1 cellular context compared by ENCODE assay signal in the genomic region with DNA sequence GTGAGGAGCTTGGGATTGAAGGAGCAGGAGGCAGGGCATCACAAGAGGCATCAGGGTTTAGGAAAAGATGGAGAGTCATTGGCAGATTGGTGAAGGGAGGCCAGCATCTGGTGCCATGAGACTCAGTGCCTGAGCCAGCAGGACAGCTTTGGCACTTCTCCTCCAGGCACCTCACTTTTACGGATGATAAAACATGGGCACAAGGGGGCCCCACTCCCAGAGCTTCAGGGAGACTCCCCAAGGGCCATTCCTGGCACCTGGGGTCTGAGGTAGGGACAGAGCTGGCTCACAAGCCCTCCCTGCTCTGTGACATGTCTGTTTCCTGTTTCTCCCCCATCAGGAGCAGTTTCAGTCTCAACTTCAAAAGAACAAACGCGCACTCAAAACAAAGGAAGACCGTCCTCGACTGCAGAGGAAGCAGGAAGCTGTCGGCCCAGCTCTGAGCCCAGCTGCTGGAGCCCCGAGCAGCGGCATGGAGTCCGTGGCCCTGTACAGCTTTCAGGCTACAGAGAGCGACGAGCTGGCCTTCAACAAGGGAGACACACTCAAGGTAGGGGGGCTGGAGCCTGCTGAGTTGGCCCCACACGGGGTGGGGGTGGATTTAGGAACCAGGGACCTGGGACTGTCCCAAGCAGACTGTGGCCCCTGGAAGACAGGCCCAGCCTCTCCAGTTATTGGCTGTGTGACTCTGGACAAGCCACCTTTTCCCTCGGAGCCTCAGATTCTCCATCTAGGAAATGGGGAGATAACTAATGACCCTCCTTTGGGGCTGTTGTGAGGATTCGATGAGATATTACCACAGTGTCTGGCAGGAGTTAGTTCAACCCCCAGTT. TPM values are rescaled to one million over a fixed set of nuclear protein-coding genes. Genes with fewer than 3 reads are reported as not detected.
"Had no signal": no experiment of that assay in that cellular context is flagged by ENCODE, and none has a peak within 500 bp of the region (broad histone marks: within the 10 kb centered on the region; RNA-seq: fewer than 3 reads in every experiment).

A gene (plus strand): TSS at position 442 of the 833 bp plus-strand sequence. CDS start 31 bp downstream, at position 473.

RNA-seq across cellular contexts. Expression of the gene that starts here (rescaled TPM):
- polyA plus RNA-seq: SK-N-SH had no signal
